13 cellular contexts compared by ENCODE assay signal in genomic region chr17:19239544-19239943, GRCh38. TPM values are rescaled to one million over a fixed set of nuclear protein-coding genes. Genes with fewer than 3 reads are reported as not detected.
A peak's percentile ranks its signal among the peaks of the same experiment; 100 is the strongest.
DNase-seq lines count a peak whose midpoint lies in the region; ATAC-seq and TF ChIP-seq lines count a peak whose summit lies in the region.
"Had no signal": no experiment of that assay in that cellular context is flagged by ENCODE, and none has a peak within 500 bp of the region (broad histone marks: within the 10 kb centered on the region; RNA-seq: fewer than 3 reads in every experiment).

No MANE protein-coding gene starts in this region.

- TF ChIP-seq POLR2A in ovary (IDR thresholded peaks at IDR 0.05): no peak

- H3K4me3 ChIP-seq in heart right ventricle (peak overlapping the region in 3 of 10 donors; percentile 85 to 100 (median 97)), ovary (no peak overlapping the region), upper lobe of right lung (no peak overlapping the region)

- 33 to 39% methylated on average over 6 of the region's 6 CpGs for WGBS in heart right ventricle, 2 donors
- WGBS in ovary, 3 donors: 35 to 47% (median 38%) methylated on average over 6 of the region's 6 CpGs

- no peaks in the 10 kb centered on the region for H3K9me3 Mint-ChIP-seq in activated T-helper 1 cell treated with anti-CD3 and anti-CD28 coated beads, Interleukin-12 subunit alpha, Interleukin-12 subunit beta, Interleukin-2, Interleukin-4 antibody, amounts not matched to agents 30 ng/mL and 10 ng/mL and 1 ng/mL, durations not matched to agents 14 hours and 24 hours and 36 hours

- intact Hi-C loops in heart right ventricle (cut with DNase I) (no loop called here), ovary (cut with DNase I) (no loop called here), upper lobe of right lung (cut with DNase I) (no loop called here)
- intact Hi-C loops in activated T-helper 1 cell treated with anti-CD3 and anti-CD28 coated beads, Interleukin-12 subunit alpha, Interleukin-12 subunit beta, Interleukin-2, Interleukin-4 antibody, amounts not matched to agents 30 ng/mL and 10 ng/mL and 1 ng/mL, durations not matched to agents 14 hours and 24 hours and 36 hours (cut with micrococcal nuclease): no loop called here

- no peak for ATAC-seq in heart right ventricle
- no peak for ATAC-seq in upper lobe of right lung
- no peak for ATAC-seq in HG03469 (IDR thresholded peaks at IDR 0.05; ENCODE audit: unreplicated experiment)
- ATAC-seq: left colon, SK-N-SH treated with all-trans-retinoic acid at 6 μM for 48 hours had no signal

- H3K9me3 ChIP-seq in heart right ventricle: no peaks in the 10 kb centered on the region
- no peaks in the 10 kb centered on the region for H3K9me3 ChIP-seq in ovary
- no peaks in the 10 kb centered on the region for H3K9me3 ChIP-seq in upper lobe of right lung

- no peak overlapping the region for H3K4me3 Mint-ChIP-seq in activated T-helper 1 cell treated with anti-CD3 and anti-CD28 coated beads, Interleukin-12 subunit alpha, Interleukin-12 subunit beta, Interleukin-2, Interleukin-4 antibody, amounts not matched to agents 30 ng/mL and 10 ng/mL and 1 ng/mL, durations not matched to agents 14 hours and 24 hours and 36 hours

- peaks cover 8 to 62% (median 50%) of the 10 kb centered on the region in 9 donors for H3K4me1 ChIP-seq in heart right ventricle
- no peaks in the 10 kb centered on the region for H3K4me1 ChIP-seq in ovary (ENCODE audit: insufficient read depth)
- peaks cover 35% of the 10 kb centered on the region for H3K4me1 ChIP-seq in upper lobe of right lung

- peaks cover 18% of the 10 kb centered on the region for H3K27me3 Mint-ChIP-seq in activated T-helper 1 cell treated with anti-CD3 and anti-CD28 coated beads, Interleukin-12 subunit alpha, Interleukin-12 subunit beta, Interleukin-2, Interleukin-4 antibody, amounts not matched to agents 30 ng/mL and 10 ng/mL and 1 ng/mL, durations not matched to agents 14 hours and 24 hours and 36 hours (ENCODE audit: insufficient read depth)

- H3K36me3 ChIP-seq in heart right ventricle (peaks cover 0 to 8% (median 0%) of the 10 kb centered on the region in 9 donors), ovary (no peaks in the 10 kb centered on the region), upper lobe of right lung (no peaks in the 10 kb centered on the region)

- no peak for TF ChIP-seq EP300 in ovary (IDR thresholded peaks at IDR 0.05)

- H3K36me3 Mint-ChIP-seq in activated T-helper 1 cell treated with anti-CD3 and anti-CD28 coated beads, Interleukin-12 subunit alpha, Interleukin-12 subunit beta, Interleukin-2, Interleukin-4 antibody, amounts not matched to agents 30 ng/mL and 10 ng/mL and 1 ng/mL, durations not matched to agents 14 hours and 24 hours and 36 hours (ENCODE audit: low read depth): no peaks in the 10 kb centered on the region

- peaks cover 0 to 19% (median 0%) of the 10 kb centered on the region in 7 donors for H3K27me3 ChIP-seq in heart right ventricle
- H3K27me3 ChIP-seq in ovary: no peaks in the 10 kb centered on the region
- H3K27me3 ChIP-seq in upper lobe of right lung: no peaks in the 10 kb centered on the region

- peak; percentile 9 for DNase-seq in activated CD4-positive, CD25-positive, alpha-beta regulatory T cell treated with anti-CD3 and anti-CD28 coated beads, Interleukin-2, amount 50 U/mL, for 72 hours
- DNase-seq in activated CD4-positive, CD25-positive, alpha-beta regulatory T cell (lab: John Stamatoyannopoulos, UW): no peak
- DNase-seq in heart right ventricle (peak in 1 of 2 donors; percentile 32), ovary (peak in 4 of 5 donors; percentile 29 to 57 (median 40)), upper lobe of right lung (peak; percentile 60)
- no peak for DNase-seq in stimulated activated CD4-positive, alpha-beta T cell treated with anti-CD3 and anti-CD28 coated beads, Interleukin-12 subunit alpha, Interleukin-12 subunit beta, amount 100 ng/mL, for 4 hours
- DNase-seq in activated T-helper 1 cell treated with anti-CD3 and anti-CD28 coated beads, Interleukin-12 subunit alpha, Interleukin-12 subunit beta, Interleukin-2, Interleukin-4 antibody, amounts not matched to agents 30 ng/mL and 10 ng/mL and 1 ng/mL, durations not matched to agents 14 hours and 24 hours and 36 hours (ENCODE audit: low spot score): no peak
- DNase-seq: 8988T, NCI-H2081, WERI-Rb-1 had no signal

- no peaks in the 10 kb centered on the region for H3K4me1 Mint-ChIP-seq in activated T-helper 1 cell treated with anti-CD3 and anti-CD28 coated beads, Interleukin-12 subunit alpha, Interleukin-12 subunit beta, Interleukin-2, Interleukin-4 antibody, amounts not matched to agents 30 ng/mL and 10 ng/mL and 1 ng/mL, durations not matched to agents 14 hours and 24 hours and 36 hours (ENCODE audit: low read depth)

- H3K27ac ChIP-seq in heart right ventricle: peak overlapping the region in 8 of 10 donors; percentile 29 to 99 (median 96)
- no peak overlapping the region for H3K27ac ChIP-seq in ovary
- H3K27ac ChIP-seq in upper lobe of right lung: no peak overlapping the region
- H3K27ac ChIP-seq: WERI-Rb-1 had no signal

- H3K27ac Mint-ChIP-seq in activated T-helper 1 cell treated with anti-CD3 and anti-CD28 coated beads, Interleukin-12 subunit alpha, Interleukin-12 subunit beta, Interleukin-2, Interleukin-4 antibody, amounts not matched to agents 30 ng/mL and 10 ng/mL and 1 ng/mL, durations not matched to agents 14 hours and 24 hours and 36 hours: no peak overlapping the region

- TF ChIP-seq CTCF in heart right ventricle (IDR thresholded peaks at IDR 0.05) (no peak), ovary (IDR thresholded peaks at IDR 0.05) (no peak), upper lobe of right lung (IDR thresholded peaks at IDR 0.05) (no peak)

RNA-seq across cellular contexts. Expression of gene EPN2, which starts 2.4 kb away (rescaled TPM):
- 10 to 100 TPM; 42.7 to 83.1 (median 58.8) TPM for total RNA-seq in heart right ventricle
- polyA plus RNA-seq in heart right ventricle: 10 to 100 TPM; 20.0 to 27.9 TPM
- total RNA-seq in ovary: 10 to 100 TPM; 30.0 to 68.9 (median 52.7) TPM
- polyA plus RNA-seq in ovary: 10 to 100 TPM; 21.6 to 54.8 TPM
- 54.5 TPM for total RNA-seq in upper lobe of right lung
- total RNA-seq in activated T-helper 1 cell treated with anti-CD3 and anti-CD28 coated beads, Interleukin-12 subunit alpha, Interleukin-12 subunit beta, Interleukin-2, Interleukin-4 antibody, amounts not matched to agents 30 ng/mL and 10 ng/mL and 1 ng/mL, durations not matched to agents 14 hours and 24 hours and 36 hours: 7.0 and 9.3 TPM in 2 replicates

Comparison
In these comparisons a context has a peak if more than half of its experiments do, and no peak if none do; other contexts are left out.
1. DNase-seq: peak in activated CD4-positive, CD25-positive, alpha-beta regulatory T cell treated with anti-CD3 and anti-CD28 coated beads, Interleukin-2, amount 50 U/mL, for 72 hours (single experiment), ovary (4 of 5) and upper lobe of right lung (single experiment); none in activated CD4-positive, CD25-positive, alpha-beta regulatory T cell (0 of 4), stimulated activated CD4-positive, alpha-beta T cell treated with anti-CD3 and anti-CD28 coated beads, Interleukin-12 subunit alpha, Interleukin-12 subunit beta, amount 100 ng/mL, for 4 hours (single experiment) and activated T-helper 1 cell treated with anti-CD3 and anti-CD28 coated beads, Interleukin-12 subunit alpha, Interleukin-12 subunit beta, Interleukin-2, Interleukin-4 antibody, amounts not matched to agents 30 ng/mL and 10 ng/mL and 1 ng/mL, durations not matched to agents 14 hours and 24 hours and 36 hours (single experiment).
2. H3K27ac ChIP-seq: peak in heart right ventricle (8 of 10); none in ovary (0 of 2) and upper lobe of right lung (single experiment).